Comparison of ENCODE assay signal across 1 cellular context in the genomic region with DNA sequence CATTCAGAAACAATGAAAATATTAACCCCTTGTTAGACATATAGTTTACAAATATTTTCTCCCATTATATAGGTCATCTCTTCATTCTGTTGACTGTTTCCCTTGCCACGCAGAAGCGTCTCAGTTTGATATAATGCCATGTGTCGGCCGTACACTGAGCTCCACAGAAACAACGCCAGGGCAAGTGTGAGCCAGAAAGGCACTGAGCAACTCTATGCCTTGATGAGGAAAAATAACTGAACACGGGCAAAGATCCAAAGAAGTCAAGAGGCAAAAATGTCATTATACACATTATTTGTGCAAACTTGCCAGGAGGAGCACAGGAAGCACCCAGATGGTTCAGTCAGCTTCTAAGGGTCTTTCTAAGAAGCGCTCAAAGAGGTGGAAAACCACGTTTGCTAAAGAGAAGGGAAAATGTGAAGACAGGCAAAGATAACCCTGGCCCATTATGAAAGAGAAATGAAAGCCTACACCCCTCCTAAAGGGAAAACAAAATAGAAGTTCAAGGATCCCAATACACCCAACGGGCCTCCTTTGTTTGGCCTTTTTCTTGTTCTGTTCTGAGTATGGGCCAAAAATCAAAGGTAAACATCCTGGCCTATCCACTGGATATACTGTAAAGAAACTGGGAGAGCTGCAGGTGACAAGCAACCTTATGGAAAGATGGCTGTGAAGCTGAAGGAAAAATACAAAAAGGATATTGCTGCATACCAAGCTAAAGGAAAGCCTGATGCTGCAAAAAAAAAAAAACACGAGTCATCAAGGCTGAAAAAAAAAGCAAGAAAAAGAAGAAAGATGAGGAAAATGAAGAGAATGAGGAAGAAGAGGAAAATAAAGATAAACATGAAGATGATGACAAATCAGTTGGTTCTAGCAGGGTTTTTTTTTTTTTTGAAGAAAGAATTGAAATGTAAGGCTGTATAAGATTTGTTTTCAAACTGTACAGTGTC.
TF ChIP-seq lines count a peak whose summit lies in the region.

No MANE protein-coding gene starts in this region.

TF ChIP-seq in GM23338, 12 proteins besides CTCF, POLR2A, EP300 and RAD21:
- TF ChIP-seq, protein P1, sequence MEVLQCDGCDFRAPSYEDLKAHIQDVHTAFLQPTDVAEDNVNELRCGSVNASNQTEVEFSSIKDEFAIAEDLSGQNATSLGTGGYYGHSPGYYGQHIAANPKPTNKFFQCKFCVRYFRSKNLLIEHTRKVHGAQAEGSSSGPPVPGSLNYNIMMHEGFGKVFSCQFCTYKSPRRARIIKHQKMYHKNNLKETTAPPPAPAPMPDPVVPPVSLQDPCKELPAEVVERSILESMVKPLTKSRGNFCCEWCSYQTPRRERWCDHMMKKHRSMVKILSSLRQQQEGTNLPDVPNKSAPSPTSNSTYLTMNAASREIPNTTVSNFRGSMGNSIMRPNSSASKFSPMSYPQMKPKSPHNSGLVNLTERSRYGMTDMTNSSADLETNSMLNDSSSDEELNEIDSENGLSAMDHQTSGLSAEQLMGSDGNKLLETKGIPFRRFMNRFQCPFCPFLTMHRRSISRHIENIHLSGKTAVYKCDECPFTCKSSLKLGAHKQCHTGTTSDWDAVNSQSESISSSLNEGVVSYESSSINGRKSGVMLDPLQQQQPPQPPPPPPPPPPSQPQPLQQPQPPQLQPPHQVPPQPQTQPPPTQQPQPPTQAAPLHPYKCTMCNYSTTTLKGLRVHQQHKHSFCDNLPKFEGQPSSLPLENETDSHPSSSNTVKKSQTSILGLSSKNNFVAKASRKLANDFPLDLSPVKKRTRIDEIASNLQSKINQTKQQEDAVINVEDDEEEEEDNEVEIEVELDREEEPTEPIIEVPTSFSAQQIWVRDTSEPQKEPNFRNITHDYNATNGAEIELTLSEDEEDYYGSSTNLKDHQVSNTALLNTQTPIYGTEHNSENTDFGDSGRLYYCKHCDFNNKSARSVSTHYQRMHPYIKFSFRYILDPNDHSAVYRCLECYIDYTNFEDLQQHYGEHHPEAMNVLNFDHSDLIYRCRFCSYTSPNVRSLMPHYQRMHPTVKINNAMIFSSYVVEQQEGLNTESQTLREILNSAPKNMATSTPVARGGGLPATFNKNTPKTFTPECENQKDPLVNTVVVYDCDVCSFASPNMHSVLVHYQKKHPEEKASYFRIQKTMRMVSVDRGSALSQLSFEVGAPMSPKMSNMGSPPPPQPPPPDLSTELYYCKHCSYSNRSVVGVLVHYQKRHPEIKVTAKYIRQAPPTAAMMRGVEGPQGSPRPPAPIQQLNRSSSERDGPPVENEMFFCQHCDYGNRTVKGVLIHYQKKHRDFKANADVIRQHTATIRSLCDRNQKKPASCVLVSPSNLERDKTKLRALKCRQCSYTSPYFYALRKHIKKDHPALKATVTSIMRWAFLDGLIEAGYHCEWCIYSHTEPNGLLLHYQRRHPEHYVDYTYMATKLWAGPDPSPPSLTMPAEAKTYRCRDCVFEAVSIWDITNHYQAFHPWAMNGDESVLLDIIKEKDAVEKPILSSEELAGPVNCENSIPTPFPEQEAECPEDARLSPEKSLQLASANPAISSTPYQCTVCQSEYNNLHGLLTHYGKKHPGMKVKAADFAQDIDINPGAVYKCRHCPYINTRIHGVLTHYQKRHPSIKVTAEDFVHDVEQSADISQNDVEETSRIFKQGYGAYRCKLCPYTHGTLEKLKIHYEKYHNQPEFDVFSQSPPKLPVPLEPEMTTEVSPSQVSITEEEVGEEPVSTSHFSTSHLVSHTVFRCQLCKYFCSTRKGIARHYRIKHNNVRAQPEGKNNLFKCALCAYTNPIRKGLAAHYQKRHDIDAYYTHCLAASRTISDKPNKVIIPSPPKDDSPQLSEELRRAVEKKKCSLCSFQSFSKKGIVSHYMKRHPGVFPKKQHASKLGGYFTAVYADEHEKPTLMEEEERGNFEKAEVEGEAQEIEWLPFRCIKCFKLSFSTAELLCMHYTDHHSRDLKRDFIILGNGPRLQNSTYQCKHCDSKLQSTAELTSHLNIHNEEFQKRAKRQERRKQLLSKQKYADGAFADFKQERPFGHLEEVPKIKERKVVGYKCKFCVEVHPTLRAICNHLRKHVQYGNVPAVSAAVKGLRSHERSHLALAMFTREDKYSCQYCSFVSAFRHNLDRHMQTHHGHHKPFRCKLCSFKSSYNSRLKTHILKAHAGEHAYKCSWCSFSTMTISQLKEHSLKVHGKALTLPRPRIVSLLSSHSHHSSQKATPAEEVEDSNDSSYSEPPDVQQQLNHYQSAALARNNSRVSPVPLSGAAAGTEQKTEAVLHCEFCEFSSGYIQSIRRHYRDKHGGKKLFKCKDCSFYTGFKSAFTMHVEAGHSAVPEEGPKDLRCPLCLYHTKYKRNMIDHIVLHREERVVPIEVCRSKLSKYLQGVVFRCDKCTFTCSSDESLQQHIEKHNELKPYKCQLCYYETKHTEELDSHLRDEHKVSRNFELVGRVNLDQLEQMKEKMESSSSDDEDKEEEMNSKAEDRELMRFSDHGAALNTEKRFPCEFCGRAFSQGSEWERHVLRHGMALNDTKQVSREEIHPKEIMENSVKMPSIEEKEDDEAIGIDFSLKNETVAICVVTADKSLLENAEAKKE (CRISPR knock-in tag; IDR thresholded peaks at IDR 0.05), result no peak
- TF ChIP-seq, protein P2, sequence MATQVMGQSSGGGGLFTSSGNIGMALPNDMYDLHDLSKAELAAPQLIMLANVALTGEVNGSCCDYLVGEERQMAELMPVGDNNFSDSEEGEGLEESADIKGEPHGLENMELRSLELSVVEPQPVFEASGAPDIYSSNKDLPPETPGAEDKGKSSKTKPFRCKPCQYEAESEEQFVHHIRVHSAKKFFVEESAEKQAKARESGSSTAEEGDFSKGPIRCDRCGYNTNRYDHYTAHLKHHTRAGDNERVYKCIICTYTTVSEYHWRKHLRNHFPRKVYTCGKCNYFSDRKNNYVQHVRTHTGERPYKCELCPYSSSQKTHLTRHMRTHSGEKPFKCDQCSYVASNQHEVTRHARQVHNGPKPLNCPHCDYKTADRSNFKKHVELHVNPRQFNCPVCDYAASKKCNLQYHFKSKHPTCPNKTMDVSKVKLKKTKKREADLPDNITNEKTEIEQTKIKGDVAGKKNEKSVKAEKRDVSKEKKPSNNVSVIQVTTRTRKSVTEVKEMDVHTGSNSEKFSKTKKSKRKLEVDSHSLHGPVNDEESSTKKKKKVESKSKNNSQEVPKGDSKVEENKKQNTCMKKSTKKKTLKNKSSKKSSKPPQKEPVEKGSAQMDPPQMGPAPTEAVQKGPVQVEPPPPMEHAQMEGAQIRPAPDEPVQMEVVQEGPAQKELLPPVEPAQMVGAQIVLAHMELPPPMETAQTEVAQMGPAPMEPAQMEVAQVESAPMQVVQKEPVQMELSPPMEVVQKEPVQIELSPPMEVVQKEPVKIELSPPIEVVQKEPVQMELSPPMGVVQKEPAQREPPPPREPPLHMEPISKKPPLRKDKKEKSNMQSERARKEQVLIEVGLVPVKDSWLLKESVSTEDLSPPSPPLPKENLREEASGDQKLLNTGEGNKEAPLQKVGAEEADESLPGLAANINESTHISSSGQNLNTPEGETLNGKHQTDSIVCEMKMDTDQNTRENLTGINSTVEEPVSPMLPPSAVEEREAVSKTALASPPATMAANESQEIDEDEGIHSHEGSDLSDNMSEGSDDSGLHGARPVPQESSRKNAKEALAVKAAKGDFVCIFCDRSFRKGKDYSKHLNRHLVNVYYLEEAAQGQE (IDR thresholded peaks at IDR 0.05; ENCODE audit: unreplicated experiment), result no peak
- TF ChIP-seq, protein P3, sequence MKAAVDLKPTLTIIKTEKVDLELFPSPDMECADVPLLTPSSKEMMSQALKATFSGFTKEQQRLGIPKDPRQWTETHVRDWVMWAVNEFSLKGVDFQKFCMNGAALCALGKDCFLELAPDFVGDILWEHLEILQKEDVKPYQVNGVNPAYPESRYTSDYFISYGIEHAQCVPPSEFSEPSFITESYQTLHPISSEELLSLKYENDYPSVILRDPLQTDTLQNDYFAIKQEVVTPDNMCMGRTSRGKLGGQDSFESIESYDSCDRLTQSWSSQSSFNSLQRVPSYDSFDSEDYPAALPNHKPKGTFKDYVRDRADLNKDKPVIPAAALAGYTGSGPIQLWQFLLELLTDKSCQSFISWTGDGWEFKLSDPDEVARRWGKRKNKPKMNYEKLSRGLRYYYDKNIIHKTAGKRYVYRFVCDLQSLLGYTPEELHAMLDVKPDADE (IDR thresholded peaks at IDR 0.05), result no peak
- TF ChIP-seq JUNB (IDR thresholded peaks at IDR 0.05; ENCODE audit: unreplicated experiment) (no peak), STAT1 (IDR thresholded peaks at IDR 0.05; ENCODE audit: unreplicated experiment) (no peak), CREB1 (CRISPR knock-in tag; IDR thresholded peaks at IDR 0.05; ENCODE audit: low read depth) (no peak)
